8 cellular contexts compared by ENCODE assay signal in genomic region chr13:76980075-76980718, GRCh38. TPM values are rescaled to one million over a fixed set of nuclear protein-coding genes. Genes with fewer than 3 reads are reported as not detected.
DNase-seq lines count a peak whose midpoint lies in the region; ATAC-seq and TF ChIP-seq lines count a peak whose summit lies in the region.

No MANE protein-coding gene starts in this region.

- H3K4me3 Mint-ChIP-seq in glutamatergic neuron (ENCODE audit: unreplicated experiment) = no peak overlapping the region

- no peaks in the 10 kb centered on the region for H3K36me3 ChIP-seq in upper lobe of right lung

- ATAC-seq in GM21367 (IDR thresholded peaks at IDR 0.05; ENCODE audit: unreplicated experiment) (peak; percentile 100), upper lobe of right lung (peak; percentile 99)

- intact Hi-C loops in posterior vena cava (cut with DNase I) = no loop called here
- intact Hi-C loops in upper lobe of right lung (cut with DNase I) = no loop called here

- peaks cover 3% of the 10 kb centered on the region for H3K4me1 ChIP-seq in upper lobe of right lung

- TF ChIP-seq CTCF in HL-60 (IDR thresholded peaks at IDR 0.05; ENCODE audit: insufficient read depth, low read length) = peak; percentile 74
- TF ChIP-seq CTCF in glutamatergic neuron (IDR thresholded peaks at IDR 0.05; ENCODE audit: partially characterized antibody, unreplicated experiment) = peak; percentile 99
- peak; percentile 97 for TF ChIP-seq CTCF in upper lobe of right lung (IDR thresholded peaks at IDR 0.05)

- peaks cover 9% of the 10 kb centered on the region for H3K4me1 Mint-ChIP-seq in glutamatergic neuron (ENCODE audit: low read depth, unreplicated experiment)

- peaks cover 2% of the 10 kb centered on the region for H3K27me3 Mint-ChIP-seq in glutamatergic neuron (ENCODE audit: unreplicated experiment)

- no peak overlapping the region for H3K27ac ChIP-seq in HL-60 (replicated peaks)
- no peak overlapping the region for H3K27ac ChIP-seq in upper lobe of right lung

- no peaks in the 10 kb centered on the region for H3K9me3 ChIP-seq in upper lobe of right lung

- H3K9me3 Mint-ChIP-seq in glutamatergic neuron (ENCODE audit: unreplicated experiment) = peaks cover 2% of the 10 kb centered on the region

- DNase-seq in D341Med (ENCODE audit: low spot score) (peak; percentile 95), HL-60 (ENCODE audit: low read depth in 1 of 2, low spot score in 1 of 2) (peak in 1 of 2 experiments; percentile 75), SHP77 treated with DMSO at 0.1 percent for 48 hours (lab: John Stamatoyannopoulos, UW) (peak; percentile 18), glutamatergic neuron (peak; percentile 96), posterior vena cava (ENCODE audit: low spot score) (peak; percentile 94), upper lobe of right lung (peak; percentile 91)
- peak; percentile 72 to 91 (median 83) for DNase-seq in activated naive CD4-positive, alpha-beta T cell (lab: John Stamatoyannopoulos, UW)

- H3K27me3 ChIP-seq in HL-60 (ENCODE audit: insufficient read depth, poor library complexity, severe bottlenecking) (peaks cover 19% of the 10 kb centered on the region), upper lobe of right lung (peaks cover 17% of the 10 kb centered on the region)

- no peak overlapping the region for H3K27ac Mint-ChIP-seq in glutamatergic neuron (ENCODE audit: unreplicated experiment)

- no peaks in the 10 kb centered on the region for H3K36me3 Mint-ChIP-seq in glutamatergic neuron (ENCODE audit: unreplicated experiment)

- H3K4me3 ChIP-seq in HL-60 (replicated peaks; ENCODE audit: insufficient read depth, low read length) (no peak overlapping the region; the same call in 1 of the 2 replicates), upper lobe of right lung (peak overlapping the region; percentile 22)

RNA-seq across cellular contexts. Expression of gene CLN5, which starts 11.7 kb away (rescaled TPM):
- total RNA-seq in glutamatergic neuron (ENCODE audit: unreplicated experiment) (14.6 TPM), posterior vena cava (10 to 100 TPM; 22.0 to 40.2 TPM), upper lobe of right lung (41.8 TPM)

RNA-seq across cellular contexts. Expression of gene ACOD1, which starts 31.9 kb away (rescaled TPM):
- total RNA-seq in glutamatergic neuron (ENCODE audit: unreplicated experiment) (not detected), posterior vena cava (not detected), upper lobe of right lung (not detected)

RNA-seq across cellular contexts. Expression of gene FBXL3, which starts 46.8 kb away (rescaled TPM):
- 27.1 TPM for total RNA-seq in glutamatergic neuron (ENCODE audit: unreplicated experiment)
- total RNA-seq in posterior vena cava = 10 to 100 TPM; 75.7 to 76.2 TPM
- total RNA-seq in upper lobe of right lung = 49.4 TPM
